1 cellular context compared by ENCODE assay signal in genomic region chr16:28087675-28088285, GRCh38.
TF ChIP-seq lines count a peak whose summit lies in the region.

No MANE protein-coding gene starts in this region.

TF ChIP-seq in liver, 16 proteins besides CTCF, POLR2A, EP300 and RAD21 (continued from another document):
- TF ChIP-seq REST (IDR thresholded peaks at IDR 0.05), result peak; percentile 81
TF ChIP-seq in liver: peak in this region for 2.
